ENCODE assay signal across 16 cellular contexts in the genomic region with DNA sequence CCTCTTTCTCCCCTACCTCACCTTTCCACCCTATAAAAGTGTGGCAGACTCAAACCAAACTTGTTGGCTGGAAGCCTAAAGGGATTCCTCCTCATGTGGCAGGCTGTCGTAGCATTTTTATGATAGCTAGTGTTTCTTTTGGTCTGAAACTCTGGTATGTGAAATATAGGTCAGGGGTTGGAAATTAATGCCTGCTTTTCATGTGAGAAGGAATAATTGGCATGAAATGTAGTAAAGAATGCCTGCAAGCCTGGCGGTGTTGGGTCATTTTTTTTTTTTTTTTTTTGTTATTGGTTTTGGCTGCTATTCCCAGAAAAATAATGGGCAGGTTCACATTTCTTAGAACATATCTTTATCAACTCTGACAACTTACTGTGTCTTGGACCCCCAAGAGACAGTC. TPM values are rescaled to one million over a fixed set of nuclear protein-coding genes. Genes with fewer than 3 reads are reported as not detected.
DNase-seq lines count a peak whose midpoint lies in the region; ATAC-seq and TF ChIP-seq lines count a peak whose summit lies in the region.
"Had no signal": no experiment of that assay in that cellular context is flagged by ENCODE, and none has a peak within 500 bp of the region (broad histone marks: within the 10 kb centered on the region; RNA-seq: fewer than 3 reads in every experiment).

No MANE protein-coding gene starts in this region.

- 0 out of 4 replicates have a peak overlapping the region, but pooled peaks of 1 of the 2 experiments have one; percentile 8 for H4K8ac ChIP-seq in IMR-90 (ENCODE audit: low read depth in 2 of 2, low read length in 2 of 2)

- no peaks in the 10 kb centered on the region for H3K9me3 ChIP-seq in IMR-90 (ENCODE audit: control insufficient read depth, insufficient read depth, low read length)
- H3K9me3 ChIP-seq: BE2C had no signal

- TF ChIP-seq POLR2A in IMR-90 (IDR thresholded peaks at IDR 0.05; ENCODE audit: low read depth, low read length): no peak

- no peak overlapping the region for H3K56ac ChIP-seq in IMR-90 (ENCODE audit: extremely low read depth, insufficient read depth, low read length)

- dilution Hi-C loops in IMR-90 (cut with HindIII; ENCODE audit: low sequenced_read_pairs, unreplicated experiment): no loop called here

- H2AK5ac ChIP-seq in IMR-90 (ENCODE audit: low read depth, low read length): peak overlapping the region; percentile 32; the same call in 1 of the 2 replicates

- H3K9ac ChIP-seq in IMR-90 (ENCODE audit: low read depth, low read length): no peak overlapping the region

- POLR2A ChIA-PET in IMR-90 (lab: Charles Lee; ENCODE audit: unreplicated experiment): no interaction called here

- H3K27me3 Mint-ChIP-seq in stimulated activated naive CD8-positive, alpha-beta T cell treated with anti-CD3 and anti-CD28 coated beads, Interleukin-15, amount 100 ng/mL, for 72 hours: no peaks in the 10 kb centered on the region

- no peak overlapping the region for H2BK15ac ChIP-seq in IMR-90 (ENCODE audit: low read depth, low read length)

- no peaks in the 10 kb centered on the region for H3K79me1 ChIP-seq in IMR-90 (ENCODE audit: low read depth in 1 of 2, low read length in 2 of 2)

- H2AFZ ChIP-seq in IMR-90 (replicated peaks; ENCODE audit: low read length, poor library complexity): no peak overlapping the region

- no peaks in the 10 kb centered on the region for H3K9me3 Mint-ChIP-seq in stimulated activated naive CD8-positive, alpha-beta T cell treated with anti-CD3 and anti-CD28 coated beads, Interleukin-15, amount 100 ng/mL, for 72 hours
- H3K9me3 Mint-ChIP-seq: CD4-positive, alpha-beta T cell had no signal

- H3K4me1 ChIP-seq in IMR-90 (ENCODE audit: control insufficient read depth, insufficient read depth, low read length): peaks cover 7% of the 10 kb centered on the region
- H3K4me1 ChIP-seq: BE2C had no signal

- H3K27me3 ChIP-seq in IMR-90 (ENCODE audit: control insufficient read depth, insufficient read depth, low read length): no peaks in the 10 kb centered on the region
- H3K27me3 ChIP-seq: BE2C had no signal

- peak overlapping the region; percentile 26 for H2BK5ac ChIP-seq in IMR-90 (ENCODE audit: low read depth, low read length, poor library complexity, severe bottlenecking)

- no peak overlapping the region for H3K27ac ChIP-seq in IMR-90 (ENCODE audit: insufficient read depth, low read length)

- H3K4me1 Mint-ChIP-seq in stimulated activated naive CD8-positive, alpha-beta T cell treated with anti-CD3 and anti-CD28 coated beads, Interleukin-15, amount 100 ng/mL, for 72 hours: no peaks in the 10 kb centered on the region

- TF ChIP-seq CTCF in IMR-90 (conservative IDR thresholded peaks at IDR 0.05; ENCODE audit: low read depth, low read length) (no peak), retinal pigment epithelial cell (conservative IDR thresholded peaks at IDR 0.05; ENCODE audit: low read depth, low read length) (no peak)

- H2BK120ac ChIP-seq in IMR-90 (ENCODE audit: low read depth, low read length): peak overlapping the region; percentile 14; the same call in 1 of the 2 replicates

- no peak overlapping the region for H3K4me2 ChIP-seq in IMR-90 (ENCODE audit: low read depth, low read length)

- H3K4me3 Mint-ChIP-seq in stimulated activated naive CD8-positive, alpha-beta T cell treated with anti-CD3 and anti-CD28 coated beads, Interleukin-15, amount 100 ng/mL, for 72 hours: no peak overlapping the region
- H3K4me3 Mint-ChIP-seq: CD4-positive, alpha-beta T cell had no signal

- H3K14ac ChIP-seq in IMR-90 (replicated peaks; ENCODE audit: low read depth, low read length): no peak overlapping the region

- intact Hi-C loops in IMR-90 (cut with micrococcal nuclease): no loop called here
- intact Hi-C loops in left cardiac atrium (cut with DNase I): no loop called here
- intact Hi-C loops in left colon (cut with DNase I, micrococcal nuclease): no loop called here

- H3K4ac ChIP-seq in IMR-90 (ENCODE audit: low read depth, low read length): no peak overlapping the region

- no peaks in the 10 kb centered on the region for H3K36me3 ChIP-seq in IMR-90 (ENCODE audit: control insufficient read depth, insufficient read depth, low read length)
- H3K36me3 ChIP-seq: BE2C had no signal

- H4K91ac ChIP-seq in IMR-90 (ENCODE audit: insufficient read depth, low read depth, low read length): no peak overlapping the region

- WGBS in IMR-90 (ENCODE audit: extremely low coverage in 2 of 2, insufficient read length in 1 of 2), 2 experiments: no CpG with 5 or more reads among the region's 2 CpGs

- no peak for TF ChIP-seq RAD21 in IMR-90 (IDR thresholded peaks at IDR 0.05; ENCODE audit: low read length)

- no peak overlapping the region for H2AK9ac ChIP-seq in IMR-90 (replicated peaks; ENCODE audit: low read depth, low read length, poor library complexity)

- no peaks in the 10 kb centered on the region for H3K9me1 ChIP-seq in IMR-90 (ENCODE audit: insufficient read depth, low read length)

- no peak overlapping the region for H4K5ac ChIP-seq in IMR-90 (ENCODE audit: low read depth, low read length)

- H3K27ac Mint-ChIP-seq in stimulated activated naive CD8-positive, alpha-beta T cell treated with anti-CD3 and anti-CD28 coated beads, Interleukin-15, amount 100 ng/mL, for 72 hours: no peak overlapping the region
- H3K27ac Mint-ChIP-seq: CD4-positive, alpha-beta T cell had no signal

- CTCF ChIA-PET in IMR-90 (lab: Yijun Ruan, JAX): no interaction called here

- no peak for ATAC-seq in IMR-90 (ENCODE audit: low read depth)
- peak; percentile 48 for ATAC-seq in SK-N-SH treated with all-trans-retinoic acid at 6 μM for 48 hours
- ATAC-seq in left cardiac atrium: no peak
- no peak for ATAC-seq in left colon
- ATAC-seq in GM18867 (IDR thresholded peaks at IDR 0.05; ENCODE audit: unreplicated experiment): no peak
- no peak for ATAC-seq in stimulated activated naive CD8-positive, alpha-beta T cell treated with anti-CD3 and anti-CD28 coated beads, Interleukin-15, amount 100 ng/mL, for 72 hours

- in situ Hi-C loops in IMR-90 (cut with MboI; ENCODE audit: low sequenced_read_pairs): no loop called here

- no peaks in the 10 kb centered on the region for H4K20me1 ChIP-seq in IMR-90 (ENCODE audit: insufficient read depth, low read length)

- DNase-seq in IMR-90 (no peak), fibroblast of gingiva (ENCODE audit: low read depth) (peak; percentile 67), retinal pigment epithelial cell (ENCODE audit: low read depth) (peak; percentile 75), left cardiac atrium (no peak), left colon (no peak)
- no peak for DNase-seq in stimulated activated naive CD8-positive, alpha-beta T cell treated with anti-CD3 and anti-CD28 coated beads, Interleukin-15, amount 100 ng/mL, for 72 hours
- DNase-seq: BE2C; Calu3; CD4-positive, alpha-beta T cell; NCI-H1105; NCI-H1694; NCI-H526 treated with DMSO at 0.1 percent for 48 hours; SHP77 treated with DMSO at 0.1 percent for 48 hours; SW 1271 had no signal

- no peak overlapping the region for H3K23ac ChIP-seq in IMR-90 (ENCODE audit: low read depth, low read length)

- no TSS peak for BruUV-seq in IMR-90 (replicated peaks; lab: Mats Ljungman, UMichigan)

- H3K4me3 ChIP-seq in IMR-90 (ENCODE audit: insufficient read depth, low read depth, low read length): no peak overlapping the region
- H3K4me3 ChIP-seq in retinal pigment epithelial cell (ENCODE audit: low read length): no peak overlapping the region

- H3K18ac ChIP-seq in IMR-90 (ENCODE audit: low read depth, low read length): peak overlapping the region; percentile 47; the same call in 1 of the 2 replicates

- 0 out of 2 replicates have a peak overlapping the region, but pooled peaks have one; percentile 23 for H2BK20ac ChIP-seq in IMR-90 (ENCODE audit: low read depth, low read length)

TF ChIP-seq in IMR-90, 13 proteins besides CTCF, POLR2A, EP300 and RAD21 (continues in another document):
- no peak for TF ChIP-seq SMC3 (IDR thresholded peaks at IDR 0.05; ENCODE audit: low read depth, low read length)
- no peak for TF ChIP-seq MAZ (IDR thresholded peaks at IDR 0.05; ENCODE audit: borderline replicate concordance, low read depth, low read length)
- no peak for TF ChIP-seq MXI1 (IDR thresholded peaks at IDR 0.05; ENCODE audit: borderline replicate concordance, low read depth, low read length)
- TF ChIP-seq, protein P1, sequence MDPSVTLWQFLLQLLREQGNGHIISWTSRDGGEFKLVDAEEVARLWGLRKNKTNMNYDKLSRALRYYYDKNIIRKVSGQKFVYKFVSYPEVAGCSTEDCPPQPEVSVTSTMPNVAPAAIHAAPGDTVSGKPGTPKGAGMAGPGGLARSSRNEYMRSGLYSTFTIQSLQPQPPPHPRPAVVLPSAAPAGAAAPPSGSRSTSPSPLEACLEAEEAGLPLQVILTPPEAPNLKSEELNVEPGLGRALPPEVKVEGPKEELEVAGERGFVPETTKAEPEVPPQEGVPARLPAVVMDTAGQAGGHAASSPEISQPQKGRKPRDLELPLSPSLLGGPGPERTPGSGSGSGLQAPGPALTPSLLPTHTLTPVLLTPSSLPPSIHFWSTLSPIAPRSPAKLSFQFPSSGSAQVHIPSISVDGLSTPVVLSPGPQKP (IDR thresholded peaks at IDR 0.05; ENCODE audit: borderline replicate concordance, low read depth, low read length): no peak
- TF ChIP-seq BHLHE40 (IDR thresholded peaks at IDR 0.05; ENCODE audit: low read depth, low read length): no peak

TF ChIP-seq in SK-N-SH treated with all-trans-retinoic acid at 6 μM for 48 hours, 23 proteins besides CTCF, POLR2A, EP300 and RAD21:
- no peak for TF ChIP-seq TOX (CRISPR knock-in tag; IDR thresholded peaks at IDR 0.05; ENCODE audit: borderline replicate concordance)
- TF ChIP-seq, protein P2, sequence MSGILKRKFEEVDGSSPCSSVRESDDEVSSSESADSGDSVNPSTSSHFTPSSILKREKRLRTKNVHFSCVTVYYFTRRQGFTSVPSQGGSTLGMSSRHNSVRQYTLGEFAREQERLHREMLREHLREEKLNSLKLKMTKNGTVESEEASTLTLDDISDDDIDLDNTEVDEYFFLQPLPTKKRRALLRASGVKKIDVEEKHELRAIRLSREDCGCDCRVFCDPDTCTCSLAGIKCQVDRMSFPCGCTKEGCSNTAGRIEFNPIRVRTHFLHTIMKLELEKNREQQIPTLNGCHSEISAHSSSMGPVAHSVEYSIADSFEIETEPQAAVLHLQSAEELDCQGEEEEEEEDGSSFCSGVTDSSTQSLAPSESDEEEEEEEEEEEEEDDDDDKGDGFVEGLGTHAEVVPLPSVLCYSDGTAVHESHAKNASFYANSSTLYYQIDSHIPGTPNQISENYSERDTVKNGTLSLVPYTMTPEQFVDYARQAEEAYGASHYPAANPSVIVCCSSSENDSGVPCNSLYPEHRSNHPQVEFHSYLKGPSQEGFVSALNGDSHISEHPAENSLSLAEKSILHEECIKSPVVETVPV (CRISPR knock-in tag; IDR thresholded peaks at IDR 0.05): no peak
- TF ChIP-seq SNAI2 (CRISPR knock-in tag; IDR thresholded peaks at IDR 0.05): no peak
- TF ChIP-seq ISL1 (CRISPR knock-in tag; IDR thresholded peaks at IDR 0.05): peak; percentile 65; the same call in 1 of the 2 replicates

RNA-seq across cellular contexts. Expression of a gene that starts 29.5 kb away (rescaled TPM):
- total RNA-seq in IMR-90 (2012; rRNA removed) (112 and 159 TPM in 2 replicates), left cardiac atrium (100 to 1,000 TPM in 1 of 2 donors, 10 to 100 TPM in 1; 83.9 to 100 TPM), left colon (100 to 1,000 TPM in 1 of 2 donors, 10 to 100 TPM in 1; 76.7 to 100 TPM)
- 57.5 and 62.6 TPM in 2 replicates for polyA plus RNA-seq in IMR-90 (2012; rRNA removed)
- 18.3 and 20.7 TPM in 2 replicates for polyA plus RNA-seq in IMR-90 (2012; cell fraction: cytosol; rRNA removed)
- 4.9 and 22.1 TPM in 2 replicates for polyA plus RNA-seq in IMR-90 (2012; cell fraction: nucleus; rRNA removed; ENCODE audit: low replicate concordance)

Comparison
In these comparisons a context has a peak if more than half of its experiments do, and no peak if none do; other contexts are left out.
1. DNase-seq: peak in fibroblast of gingiva (single experiment) and retinal pigment epithelial cell (single experiment); none in IMR-90 (single experiment), left cardiac atrium (single experiment), left colon (0 of 2) and stimulated activated naive CD8-positive, alpha-beta T cell treated with anti-CD3 and anti-CD28 coated beads, Interleukin-15, amount 100 ng/mL, for 72 hours (0 of 2).